18 cellular contexts compared by ENCODE assay signal in genomic region chr20:47764154-47764734, GRCh38. TPM values are rescaled to one million over a fixed set of nuclear protein-coding genes. Genes with fewer than 3 reads are reported as not detected.
DNase-seq lines count a peak whose midpoint lies in the region; ATAC-seq and TF ChIP-seq lines count a peak whose summit lies in the region.
"Had no signal": no experiment of that assay in that cellular context is flagged by ENCODE, and none has a peak within 500 bp of the region (broad histone marks: within the 10 kb centered on the region; RNA-seq: fewer than 3 reads in every experiment).

No MANE protein-coding gene starts in this region.

- no peak overlapping the region for H2BK12ac ChIP-seq in mesenchymal stem cell (ENCODE audit: low read length in 2 of 2)

- no peak overlapping the region for H2AK5ac ChIP-seq in mesenchymal stem cell (ENCODE audit: low read length, severe bottlenecking)

- H3K4me1 ChIP-seq in Caco-2 (0 out of 2 replicates have a peak, but pooled peaks cover 3% of the 10 kb centered on the region), mesenchymal stem cell (ENCODE audit: control insufficient read depth, insufficient read depth, low read depth, low read length) (no peaks in the 10 kb centered on the region)
- H3K4me1 ChIP-seq: SJSA1 had no signal

- no peak overlapping the region for H4K91ac ChIP-seq in mesenchymal stem cell (ENCODE audit: low read length)

- no peak overlapping the region for H4K8ac ChIP-seq in mesenchymal stem cell (ENCODE audit: low read length)

- no peak overlapping the region for H3K14ac ChIP-seq in mesenchymal stem cell (ENCODE audit: low read length in 2 of 2)

- no peak overlapping the region for H3K18ac ChIP-seq in mesenchymal stem cell (ENCODE audit: low read depth in 1 of 2, low read length in 2 of 2)

- H3K4me3 ChIP-seq in Caco-2 (ENCODE audit: low read depth, low read length), result no peak overlapping the region
- H3K4me3 ChIP-seq in H7 (ENCODE audit: insufficient read depth, low read depth, low read length), result no peak overlapping the region
- H3K4me3 ChIP-seq in mesenchymal stem cell (ENCODE audit: insufficient read depth in 1 of 2, low read depth in 1 of 2, low read length in 2 of 2), result no peak overlapping the region
- H3K4me3 ChIP-seq: BLaER1, cardiac muscle cell, pancreas, SJSA1 had no signal

- H3K27me3 ChIP-seq in Caco-2 (replicated peaks; ENCODE audit: control insufficient read depth, insufficient read depth, low read length), result no peaks in the 10 kb centered on the region
- no peaks in the 10 kb centered on the region for H3K27me3 ChIP-seq in H7 (ENCODE audit: control insufficient read depth, insufficient read depth, low read length)
- H3K27me3 ChIP-seq in mesenchymal stem cell (ENCODE audit: control insufficient read depth in 1 of 2, insufficient read depth in 1 of 2, low read length in 2 of 2), result peaks cover 17 to 78% of the 10 kb centered on the region in 2 experiments
- H3K27me3 ChIP-seq: BLaER1, cardiac muscle cell had no signal

- H3K4ac ChIP-seq in mesenchymal stem cell (ENCODE audit: low read depth in 1 of 2, low read length in 2 of 2), result no peak overlapping the region

- no peak overlapping the region for H3K27ac Mint-ChIP-seq in Caco-2 (ENCODE audit: unreplicated experiment)
- H3K27ac Mint-ChIP-seq: activated naive CD8-positive, alpha-beta T cell treated with anti-CD3 and anti-CD28 coated beads, Interleukin-2, amount 50 U/mL, for 24 hours; activated T-cell treated with anti-CD3 and anti-CD28 coated beads, Interleukin-2, amount 50 U/mL, for 24 hours; HFFc6 had no signal

- intact Hi-C loops in Caco-2 (cut with micrococcal nuclease; ENCODE audit: unreplicated experiment), result no loop called here

- no peaks in the 10 kb centered on the region for H3K4me1 Mint-ChIP-seq in Caco-2 (ENCODE audit: low read depth, unreplicated experiment)
- H3K4me1 Mint-ChIP-seq: activated naive CD8-positive, alpha-beta T cell treated with anti-CD3 and anti-CD28 coated beads, Interleukin-2, amount 50 U/mL, for 24 hours had no signal

- in situ Hi-C loops in SK-MEL-5 (cut with HindIII; ENCODE audit: low pct_unique_long_range_greater_than_20kb, low sequenced_read_pairs), result no loop called here

- ATAC-seq in HG02840 (IDR thresholded peaks at IDR 0.05; ENCODE audit: low FRiP score, unreplicated experiment), result no peak
- ATAC-seq: activated naive CD8-positive, alpha-beta T cell treated with anti-CD3 and anti-CD28 coated beads, Interleukin-2, amount 50 U/mL, for 24 hours; pancreas had no signal

- no peak overlapping the region for H3K23ac ChIP-seq in mesenchymal stem cell (ENCODE audit: low read length in 2 of 2)

- H2BK120ac ChIP-seq in mesenchymal stem cell (ENCODE audit: low read depth, low read length), result no peak overlapping the region

- no peak overlapping the region for H2AFZ ChIP-seq in mesenchymal stem cell (ENCODE audit: low read depth, low read length)

- TF ChIP-seq CTCF in Caco-2 (IDR thresholded peaks at IDR 0.05; ENCODE audit: insufficient read depth in 1 of 2, low read depth in 1 of 2, low read length in 1 of 2, severe bottlenecking in 1 of 2, unreplicated experiment in 1 of 2), result no peak
- TF ChIP-seq CTCF in GM10266 (IDR thresholded peaks at IDR 0.05; ENCODE audit: control insufficient read depth, insufficient read depth, low read depth, missing control alignments), result no peak

- no peak overlapping the region for H2BK5ac ChIP-seq in mesenchymal stem cell (ENCODE audit: low read depth, low read length, poor library complexity, severe bottlenecking)

- H3K36me3 ChIP-seq in Caco-2 (ENCODE audit: control insufficient read depth, insufficient read depth, low read length), result no peaks in the 10 kb centered on the region
- H3K36me3 ChIP-seq in H7 (replicated peaks; ENCODE audit: control insufficient read depth, insufficient read depth, low read length), result no peaks in the 10 kb centered on the region
- H3K36me3 ChIP-seq in mesenchymal stem cell (ENCODE audit: control insufficient read depth in 1 of 2, insufficient read depth in 2 of 2, low read depth in 1 of 2, low read length in 2 of 2), result peaks cover 0 to 7% of the 10 kb centered on the region in 2 experiments
- H3K36me3 ChIP-seq: BLaER1, cardiac muscle cell, pancreas, SJSA1 had no signal

- no peak overlapping the region for H3K4me3 Mint-ChIP-seq in Caco-2 (ENCODE audit: unreplicated experiment)
- H3K4me3 Mint-ChIP-seq: activated naive CD8-positive, alpha-beta T cell treated with anti-CD3 and anti-CD28 coated beads, Interleukin-2, amount 50 U/mL, for 24 hours; activated T-cell treated with anti-CD3 and anti-CD28 coated beads, Interleukin-2, amount 50 U/mL, for 24 hours; HFFc6 had no signal

- POLR2A ChIA-PET in Caco-2 (lab: Charles Lee), result no interaction called here

- no peak overlapping the region for H3K27ac ChIP-seq in mesenchymal stem cell (ENCODE audit: low read length, poor library complexity, severe bottlenecking)
- H3K27ac ChIP-seq: BLaER1, cardiac muscle cell, pancreas, SJSA1 had no signal

- CTCF ChIA-PET in Caco-2 (lab: Charles Lee), result no interaction called here

- BruUV-seq in Caco-2 (replicated peaks; lab: Mats Ljungman, UMichigan), result no TSS peak

- H3K27me3 Mint-ChIP-seq in Caco-2 (ENCODE audit: insufficient read depth, unreplicated experiment), result no peaks in the 10 kb centered on the region

- H3K79me1 ChIP-seq in mesenchymal stem cell (replicated peaks; ENCODE audit: low read length, poor library complexity, severe bottlenecking), result peaks cover 1% of the 10 kb centered on the region

- H3K9ac ChIP-seq in mesenchymal stem cell (ENCODE audit: low read length), result no peak overlapping the region
- H3K9ac ChIP-seq: BLaER1 had no signal

- H3K36me3 Mint-ChIP-seq in Caco-2 (ENCODE audit: insufficient read depth, unreplicated experiment), result peaks cover 5% of the 10 kb centered on the region

- H3K4me2 ChIP-seq in mesenchymal stem cell (ENCODE audit: low read length, poor library complexity, severe bottlenecking), result no peak overlapping the region
- H3K4me2 ChIP-seq: BLaER1 had no signal

- no peak overlapping the region for H2BK15ac ChIP-seq in mesenchymal stem cell (ENCODE audit: low read depth, poor library complexity, severe bottlenecking)

- H3K9me3 ChIP-seq in Caco-2, result no peaks in the 10 kb centered on the region
- no peaks in the 10 kb centered on the region for H3K9me3 ChIP-seq in mesenchymal stem cell (ENCODE audit: control insufficient read depth, low read length)
- H3K9me3 ChIP-seq: BLaER1, pancreas, SJSA1 had no signal

- DNase-seq in Caco-2, result peak; percentile 50 to 68
- peak; percentile 64 for DNase-seq in H7
- peak; percentile 52 for DNase-seq in SK-MEL-5 (ENCODE audit: low read depth, low spot score)
- peak; percentile 8 for DNase-seq in mesenchymal stem cell
- no peak for DNase-seq in GM10266 (ENCODE audit: extremely low spot score)
- DNase-seq in nucleus accumbens (lab: John Stamatoyannopoulos, UW), result no peak
- DNase-seq: activated naive CD8-positive, alpha-beta T cell treated with anti-CD3 and anti-CD28 coated beads, Interleukin-2, amount 50 U/mL, for 24 hours; activated T-cell treated with anti-CD3 and anti-CD28 coated beads, Interleukin-2, amount 50 U/mL, for 24 hours; DMS153; HFFc6; hippocampal formation; Kasumi-1; NCI-H226; pancreas had no signal

- WGBS in mesenchymal stem cell, result 92% methylated on average over 8 of the region's 8 CpGs

- no peaks in the 10 kb centered on the region for H3K9me3 Mint-ChIP-seq in Caco-2 (ENCODE audit: unreplicated experiment)
- H3K9me3 Mint-ChIP-seq: activated naive CD8-positive, alpha-beta T cell treated with anti-CD3 and anti-CD28 coated beads, Interleukin-2, amount 50 U/mL, for 24 hours; activated T-cell treated with anti-CD3 and anti-CD28 coated beads, Interleukin-2, amount 50 U/mL, for 24 hours; HFFc6 had no signal

RNA-seq across cellular contexts. Expression of gene SULF2, which starts 21.0 kb away (rescaled TPM):
- total RNA-seq in Caco-2 (2022), result 48.6 and 66.1 TPM in 2 replicates
- 23.9 and 52.0 TPM in 2 replicates for total RNA-seq in H7 (2014; rRNA removed; shearing (Covaris generic))
- total RNA-seq in SK-MEL-5 (2014; rRNA removed; shearing (Covaris generic)), result 1.9 TPM in 2 replicates
- polyA plus RNA-seq in SK-MEL-5 (2015; cell fraction: cytosol; rRNA removed), result 3.6 and 5.7 TPM in 2 replicates
- polyA plus RNA-seq in SK-MEL-5 (2015; cell fraction: nucleus; rRNA removed), result 0.97 and 3.3 TPM in 2 replicates
- polyA plus RNA-seq in mesenchymal stem cell (2013, experiment 1 of 2), result 216 TPM
- 209 TPM for polyA plus RNA-seq in mesenchymal stem cell (2013, experiment 2 of 2)

Comparison
In these comparisons a context has a peak if more than half of its experiments do, and no peak if none do; other contexts are left out.
1. DNase-seq: peak in Caco-2 (2 of 2), H7 (single experiment), SK-MEL-5 (single experiment) and mesenchymal stem cell (single experiment); none in GM10266 (single experiment) and nucleus accumbens (0 of 56).